In the genomic region with DNA sequence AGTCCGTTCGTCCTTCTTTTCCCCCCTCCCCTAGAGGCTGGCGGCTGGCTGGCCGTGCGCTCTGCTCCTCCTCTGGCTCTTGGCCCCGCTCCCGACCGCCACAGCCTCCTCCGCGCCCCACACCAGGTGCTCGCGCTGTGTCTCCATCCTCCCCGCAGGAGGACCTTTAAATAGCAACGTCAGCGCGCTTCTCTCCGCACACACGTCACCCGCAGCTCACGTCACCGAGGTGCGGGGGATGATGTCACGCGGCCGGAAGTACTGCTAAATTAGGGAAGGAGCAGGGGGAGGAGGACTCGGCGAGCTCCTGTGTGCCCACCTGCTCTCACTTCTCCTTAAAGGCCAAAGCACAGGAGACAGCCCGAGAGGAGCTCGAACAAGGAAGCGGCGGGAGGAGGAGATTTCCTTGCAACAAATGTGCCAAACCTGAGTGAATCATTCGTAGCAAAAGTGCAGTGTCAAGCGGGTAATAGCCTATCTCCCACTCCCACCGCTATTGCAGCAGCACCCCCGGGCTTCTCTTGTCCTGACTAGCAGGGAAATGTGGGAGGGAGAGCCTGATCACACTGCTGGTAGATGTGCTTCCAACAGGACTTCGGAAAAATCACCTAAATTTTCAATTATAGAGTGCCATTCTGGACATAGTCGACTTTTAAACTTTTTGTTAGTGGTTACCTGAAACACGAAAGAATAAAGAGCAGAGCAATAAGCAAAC, we compare ENCODE assay signal across 8 cellular contexts. TPM values are rescaled to one million over a fixed set of nuclear protein-coding genes. Genes with fewer than 3 reads are reported as not detected.
A peak's percentile ranks its signal among the peaks of the same experiment; 100 is the strongest.
DNase-seq lines count a peak whose midpoint lies in the region; TF ChIP-seq lines count a peak whose summit lies in the region.

No MANE protein-coding gene starts in this region.

- H3K9me3 ChIP-seq in Loucy (ENCODE audit: insufficient read depth, low read depth, low read length) (no peaks in the 10 kb centered on the region), neural cell (ENCODE audit: low read length) (no peaks in the 10 kb centered on the region), stomach (no peaks in the 10 kb centered on the region)

- TF ChIP-seq CTCF in Loucy (conservative IDR thresholded peaks at IDR 0.05; ENCODE audit: low read length) = no peak
- no peak for TF ChIP-seq CTCF in fibroblast of villous mesenchyme (IDR thresholded peaks at IDR 0.05; ENCODE audit: insufficient read depth, low read depth, low read length)
- peak; percentile 29 for TF ChIP-seq CTCF in neural cell (IDR thresholded peaks at IDR 0.05; ENCODE audit: poor library complexity, severe bottlenecking)
- TF ChIP-seq CTCF in stomach (IDR thresholded peaks at IDR 0.05) = no peak

- no peaks in the 10 kb centered on the region for H3K9me2 ChIP-seq in Loucy (replicated peaks; ENCODE audit: low read depth, low read length)
- H3K9me2 ChIP-seq in neural cell (ENCODE audit: insufficient read depth, low read length) = no peaks in the 10 kb centered on the region

- H3K36me3 ChIP-seq in H7 (replicated peaks; ENCODE audit: control insufficient read depth, insufficient read depth, low read length) (no peaks in the 10 kb centered on the region), Loucy (ENCODE audit: insufficient read depth, low read length) (no peaks in the 10 kb centered on the region), neural cell (ENCODE audit: insufficient read depth, low read length) (no peaks in the 10 kb centered on the region), stomach (no peaks in the 10 kb centered on the region)

- peak overlapping the region; percentile 77 for H2AFZ ChIP-seq in Loucy (ENCODE audit: low read length)
- peak overlapping the region; percentile 67 for H2AFZ ChIP-seq in neural cell (ENCODE audit: low read depth, low read length)

- peak overlapping the region; percentile 97 for H3K4me3 ChIP-seq in H7 (ENCODE audit: insufficient read depth, low read depth, low read length)
- H3K4me3 ChIP-seq in Loucy (ENCODE audit: low read length, poor library complexity, severe bottlenecking) = peak overlapping the region; percentile 92
- peak overlapping the region; percentile 83 for H3K4me3 ChIP-seq in fibroblast of villous mesenchyme (ENCODE audit: low read depth, low read length)
- peak overlapping the region; percentile 84 for H3K4me3 ChIP-seq in neural cell (ENCODE audit: low read length)
- peak overlapping the region; percentile 80 to 95 (median 81) for H3K4me3 ChIP-seq in stomach

- H3K9ac ChIP-seq in Loucy (ENCODE audit: low read depth, low read length, poor library complexity, severe bottlenecking) (peak overlapping the region; percentile 74), neural cell (ENCODE audit: low read length) (peak overlapping the region; percentile 96)

- TF ChIP-seq POLR2A in stomach (IDR thresholded peaks at IDR 0.05) = peak in 2 of 4 donors; percentile 87 to 88

- peak overlapping the region; percentile 84 for H3K4me2 ChIP-seq in Loucy (ENCODE audit: low read depth, low read length, poor library complexity, severe bottlenecking)
- H3K4me2 ChIP-seq in neural cell (ENCODE audit: low read length) = peak overlapping the region; percentile 33

- H3K4me1 ChIP-seq in Loucy (ENCODE audit: insufficient read depth, low read length, poor library complexity, severe bottlenecking) = peaks cover 70% of the 10 kb centered on the region
- peaks cover 0 to 37% (median 25%) of the 10 kb centered on the region in 4 donors for H3K4me1 ChIP-seq in stomach

- DNase-seq in ELR (ENCODE audit: low read depth) = peak; percentile 88
- peak; percentile 89 for DNase-seq in H7
- DNase-seq in SHP77 (lab: John Stamatoyannopoulos, UW) = peak; percentile 95
- peak; percentile 84 for DNase-seq in activated gamma-delta T cell treated with Interleukin-2 at 50 U/mL for 16 hours
- DNase-seq in fibroblast of villous mesenchyme (ENCODE audit: low read depth) = peak; percentile 94
- peak; percentile 92 for DNase-seq in stomach

- intact Hi-C loops in stomach (cut with DNase I; ENCODE audit: low total_unique reads) = no loop called here

- H3K79me2 ChIP-seq in Loucy (ENCODE audit: insufficient read depth, low read length) (peaks cover 37% of the 10 kb centered on the region), neural cell (replicated peaks; ENCODE audit: insufficient read depth, low read length) (peaks cover 31% of the 10 kb centered on the region)

- H3K27ac ChIP-seq in neural cell (ENCODE audit: low read length) (peak overlapping the region; percentile 96), stomach (peak overlapping the region; percentile 97 to 100 (median 98))

- H3F3A ChIP-seq in Loucy (ENCODE audit: low read depth) = 0 out of 2 replicates have a peak, but pooled peaks cover 5% of the 10 kb centered on the region
- peaks cover 4% of the 10 kb centered on the region for H3F3A ChIP-seq in neural cell (ENCODE audit: insufficient read depth, low read length, poor library complexity, severe bottlenecking)

- no peaks in the 10 kb centered on the region for H3K27me3 ChIP-seq in H7 (ENCODE audit: control insufficient read depth, insufficient read depth, low read length)
- H3K27me3 ChIP-seq in Loucy (ENCODE audit: insufficient read depth, low read length, poor library complexity, severe bottlenecking) = no peaks in the 10 kb centered on the region
- H3K27me3 ChIP-seq in neural cell (ENCODE audit: insufficient read depth, low read depth, low read length) = peaks cover 16% of the 10 kb centered on the region
- H3K27me3 ChIP-seq in stomach = peaks cover 0 to 26% (median 12%) of the 10 kb centered on the region in 3 donors

- TF ChIP-seq RAD21 in neural cell (conservative IDR thresholded peaks at IDR 0.05) = peak; percentile 36

- TF ChIP-seq EP300 in neural cell (conservative IDR thresholded peaks at IDR 0.05; ENCODE audit: poor library complexity, severe bottlenecking) = peak; percentile 84
- peak; percentile 56 for TF ChIP-seq EP300 in stomach (IDR thresholded peaks at IDR 0.05)

- H4K20me1 ChIP-seq in Loucy (ENCODE audit: insufficient read depth, low read length, poor library complexity, severe bottlenecking) = peaks cover 3% of the 10 kb centered on the region
- H4K20me1 ChIP-seq in neural cell (ENCODE audit: insufficient read depth) = no peaks in the 10 kb centered on the region

- 1 to 2% (median 1%) methylated on average over 31 to 38 of the region's 38 CpGs for WGBS in stomach, 5 donors

TF ChIP-seq in neural cell, 6 proteins besides CTCF, POLR2A, EP300 and RAD21:
- TF ChIP-seq SMC3 (conservative IDR thresholded peaks at IDR 0.05; ENCODE audit: poor library complexity) = peak; percentile 48
- TF ChIP-seq TAF1 (IDR thresholded peaks at IDR 0.05; ENCODE audit: low read depth) = peak; percentile 97
- peak; percentile 63 for TF ChIP-seq MXI1 (conservative IDR thresholded peaks at IDR 0.05; ENCODE audit: poor library complexity, severe bottlenecking)
- TF ChIP-seq, protein P1, sequence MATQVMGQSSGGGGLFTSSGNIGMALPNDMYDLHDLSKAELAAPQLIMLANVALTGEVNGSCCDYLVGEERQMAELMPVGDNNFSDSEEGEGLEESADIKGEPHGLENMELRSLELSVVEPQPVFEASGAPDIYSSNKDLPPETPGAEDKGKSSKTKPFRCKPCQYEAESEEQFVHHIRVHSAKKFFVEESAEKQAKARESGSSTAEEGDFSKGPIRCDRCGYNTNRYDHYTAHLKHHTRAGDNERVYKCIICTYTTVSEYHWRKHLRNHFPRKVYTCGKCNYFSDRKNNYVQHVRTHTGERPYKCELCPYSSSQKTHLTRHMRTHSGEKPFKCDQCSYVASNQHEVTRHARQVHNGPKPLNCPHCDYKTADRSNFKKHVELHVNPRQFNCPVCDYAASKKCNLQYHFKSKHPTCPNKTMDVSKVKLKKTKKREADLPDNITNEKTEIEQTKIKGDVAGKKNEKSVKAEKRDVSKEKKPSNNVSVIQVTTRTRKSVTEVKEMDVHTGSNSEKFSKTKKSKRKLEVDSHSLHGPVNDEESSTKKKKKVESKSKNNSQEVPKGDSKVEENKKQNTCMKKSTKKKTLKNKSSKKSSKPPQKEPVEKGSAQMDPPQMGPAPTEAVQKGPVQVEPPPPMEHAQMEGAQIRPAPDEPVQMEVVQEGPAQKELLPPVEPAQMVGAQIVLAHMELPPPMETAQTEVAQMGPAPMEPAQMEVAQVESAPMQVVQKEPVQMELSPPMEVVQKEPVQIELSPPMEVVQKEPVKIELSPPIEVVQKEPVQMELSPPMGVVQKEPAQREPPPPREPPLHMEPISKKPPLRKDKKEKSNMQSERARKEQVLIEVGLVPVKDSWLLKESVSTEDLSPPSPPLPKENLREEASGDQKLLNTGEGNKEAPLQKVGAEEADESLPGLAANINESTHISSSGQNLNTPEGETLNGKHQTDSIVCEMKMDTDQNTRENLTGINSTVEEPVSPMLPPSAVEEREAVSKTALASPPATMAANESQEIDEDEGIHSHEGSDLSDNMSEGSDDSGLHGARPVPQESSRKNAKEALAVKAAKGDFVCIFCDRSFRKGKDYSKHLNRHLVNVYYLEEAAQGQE (IDR thresholded peaks at IDR 0.05; ENCODE audit: borderline replicate concordance) = peak; percentile 86
- TF ChIP-seq EZH2 (IDR thresholded peaks at IDR 0.05; ENCODE audit: borderline replicate concordance, insufficient read depth, low read length, poor library complexity, severe bottlenecking) = no peak
- TF ChIP-seq POLR2AphosphoS5 (IDR thresholded peaks at IDR 0.05) = peak; percentile 99
TF ChIP-seq in neural cell: peak in this region for 5.

RNA-seq across cellular contexts. Expression of a gene that starts 0.6 kb away (rescaled TPM):
- total RNA-seq in H7 (2014; rRNA removed; shearing (Covaris generic)) = 25.3 and 31.9 TPM in 2 replicates
- total RNA-seq in fibroblast of villous mesenchyme (12.6 and 15.5 TPM in 2 replicates), stomach (10 to 100 TPM in 3 of 5 donors, 1 to 10 TPM in 2; 2.7 to 21.6 (median 13.6) TPM)
- polyA plus RNA-seq in neural cell (28.1 and 30.6 TPM in 2 replicates), stomach (1 to 10 TPM in 2 of 3 donors, under 1 TPM in 1; 0.85 to 2.3 (median 2.1) TPM)
- polyA minus RNA-seq in neural cell = 77.9 and 84.5 TPM in 2 replicates

Comparison
In these comparisons a context has a peak if more than half of its experiments do, and no peak if none do; other contexts are left out.
1. Peak in every context shown above with its lines: DNase-seq, H3K4me3 ChIP-seq and H3K27ac ChIP-seq.